1 cellular context compared by ENCODE assay signal in the genomic region with DNA sequence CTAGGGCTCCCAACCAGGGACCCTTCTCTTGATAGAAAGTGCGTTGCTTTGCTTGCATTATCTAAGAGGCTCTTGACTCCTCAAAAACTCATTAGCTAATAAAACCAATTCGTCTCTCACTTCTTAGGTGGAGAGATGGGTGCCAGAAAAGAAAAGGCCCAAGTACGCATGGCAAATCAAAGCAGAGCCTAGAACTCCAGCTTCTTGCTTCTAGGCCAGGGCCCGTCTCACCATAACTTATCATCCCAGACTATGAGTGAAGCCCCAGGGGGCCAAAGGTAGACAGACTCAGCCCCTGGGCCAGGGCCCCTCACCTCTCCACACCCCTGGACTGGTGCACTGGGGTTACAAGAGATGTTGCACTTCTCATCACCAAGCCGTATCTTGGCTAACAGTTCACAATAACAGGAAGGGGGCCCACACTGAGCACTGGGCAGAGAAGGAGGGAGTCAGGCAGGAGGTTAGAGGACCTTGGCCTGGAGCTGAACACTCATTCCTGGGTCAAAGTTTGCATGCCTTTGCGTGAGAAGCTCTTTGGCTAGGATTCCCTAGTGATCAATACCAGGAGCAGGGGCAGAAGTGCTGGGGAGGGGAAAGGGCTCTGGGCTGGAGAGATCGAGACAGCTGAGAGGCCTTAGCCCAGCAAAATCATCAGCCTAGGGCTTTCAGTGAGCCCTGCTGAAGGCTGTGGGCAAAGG.
TF ChIP-seq lines count a peak whose summit lies in the region.

No MANE protein-coding gene starts in this region.

TF ChIP-seq in liver, 16 proteins besides CTCF, POLR2A, EP300 and RAD21 (continued from another document):
- TF ChIP-seq, protein P1, sequence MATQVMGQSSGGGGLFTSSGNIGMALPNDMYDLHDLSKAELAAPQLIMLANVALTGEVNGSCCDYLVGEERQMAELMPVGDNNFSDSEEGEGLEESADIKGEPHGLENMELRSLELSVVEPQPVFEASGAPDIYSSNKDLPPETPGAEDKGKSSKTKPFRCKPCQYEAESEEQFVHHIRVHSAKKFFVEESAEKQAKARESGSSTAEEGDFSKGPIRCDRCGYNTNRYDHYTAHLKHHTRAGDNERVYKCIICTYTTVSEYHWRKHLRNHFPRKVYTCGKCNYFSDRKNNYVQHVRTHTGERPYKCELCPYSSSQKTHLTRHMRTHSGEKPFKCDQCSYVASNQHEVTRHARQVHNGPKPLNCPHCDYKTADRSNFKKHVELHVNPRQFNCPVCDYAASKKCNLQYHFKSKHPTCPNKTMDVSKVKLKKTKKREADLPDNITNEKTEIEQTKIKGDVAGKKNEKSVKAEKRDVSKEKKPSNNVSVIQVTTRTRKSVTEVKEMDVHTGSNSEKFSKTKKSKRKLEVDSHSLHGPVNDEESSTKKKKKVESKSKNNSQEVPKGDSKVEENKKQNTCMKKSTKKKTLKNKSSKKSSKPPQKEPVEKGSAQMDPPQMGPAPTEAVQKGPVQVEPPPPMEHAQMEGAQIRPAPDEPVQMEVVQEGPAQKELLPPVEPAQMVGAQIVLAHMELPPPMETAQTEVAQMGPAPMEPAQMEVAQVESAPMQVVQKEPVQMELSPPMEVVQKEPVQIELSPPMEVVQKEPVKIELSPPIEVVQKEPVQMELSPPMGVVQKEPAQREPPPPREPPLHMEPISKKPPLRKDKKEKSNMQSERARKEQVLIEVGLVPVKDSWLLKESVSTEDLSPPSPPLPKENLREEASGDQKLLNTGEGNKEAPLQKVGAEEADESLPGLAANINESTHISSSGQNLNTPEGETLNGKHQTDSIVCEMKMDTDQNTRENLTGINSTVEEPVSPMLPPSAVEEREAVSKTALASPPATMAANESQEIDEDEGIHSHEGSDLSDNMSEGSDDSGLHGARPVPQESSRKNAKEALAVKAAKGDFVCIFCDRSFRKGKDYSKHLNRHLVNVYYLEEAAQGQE (IDR thresholded peaks at IDR 0.05), result no peak
- TF ChIP-seq, protein P2, sequence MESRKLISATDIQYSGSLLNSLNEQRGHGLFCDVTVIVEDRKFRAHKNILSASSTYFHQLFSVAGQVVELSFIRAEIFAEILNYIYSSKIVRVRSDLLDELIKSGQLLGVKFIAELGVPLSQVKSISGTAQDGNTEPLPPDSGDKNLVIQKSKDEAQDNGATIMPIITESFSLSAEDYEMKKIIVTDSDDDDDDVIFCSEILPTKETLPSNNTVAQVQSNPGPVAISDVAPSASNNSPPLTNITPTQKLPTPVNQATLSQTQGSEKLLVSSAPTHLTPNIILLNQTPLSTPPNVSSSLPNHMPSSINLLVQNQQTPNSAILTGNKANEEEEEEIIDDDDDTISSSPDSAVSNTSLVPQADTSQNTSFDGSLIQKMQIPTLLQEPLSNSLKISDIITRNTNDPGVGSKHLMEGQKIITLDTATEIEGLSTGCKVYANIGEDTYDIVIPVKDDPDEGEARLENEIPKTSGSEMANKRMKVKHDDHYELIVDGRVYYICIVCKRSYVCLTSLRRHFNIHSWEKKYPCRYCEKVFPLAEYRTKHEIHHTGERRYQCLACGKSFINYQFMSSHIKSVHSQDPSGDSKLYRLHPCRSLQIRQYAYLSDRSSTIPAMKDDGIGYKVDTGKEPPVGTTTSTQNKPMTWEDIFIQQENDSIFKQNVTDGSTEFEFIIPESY (IDR thresholded peaks at IDR 0.05), result no peak
- no peak for TF ChIP-seq YY1 (IDR thresholded peaks at IDR 0.05)
- TF ChIP-seq JUND (IDR thresholded peaks at IDR 0.05), result peak; percentile 20 to 69
- peak; percentile 87 to 92 for TF ChIP-seq RXRA (IDR thresholded peaks at IDR 0.05)
- no peak for TF ChIP-seq TAF1 (conservative IDR thresholded peaks at IDR 0.05)
- peak; percentile 61 for TF ChIP-seq NR2F2 (IDR thresholded peaks at IDR 0.05)
- peak; percentile 46 for TF ChIP-seq FOXA2 (IDR thresholded peaks at IDR 0.05)
- TF ChIP-seq GABPA (IDR thresholded peaks at IDR 0.05 in 1 of 2, conservative IDR thresholded peaks at IDR 0.05 in 1 of 2), result no peak
- TF ChIP-seq, protein P3, sequence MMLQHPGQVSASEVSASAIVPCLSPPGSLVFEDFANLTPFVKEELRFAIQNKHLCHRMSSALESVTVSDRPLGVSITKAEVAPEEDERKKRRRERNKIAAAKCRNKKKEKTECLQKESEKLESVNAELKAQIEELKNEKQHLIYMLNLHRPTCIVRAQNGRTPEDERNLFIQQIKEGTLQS (IDR thresholded peaks at IDR 0.05), result peak; percentile 17
- TF ChIP-seq, protein P4, sequence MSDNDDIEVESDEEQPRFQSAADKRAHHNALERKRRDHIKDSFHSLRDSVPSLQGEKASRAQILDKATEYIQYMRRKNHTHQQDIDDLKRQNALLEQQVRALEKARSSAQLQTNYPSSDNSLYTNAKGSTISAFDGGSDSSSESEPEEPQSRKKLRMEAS (IDR thresholded peaks at IDR 0.05), result peak; percentile 85
- peak; percentile 86 for TF ChIP-seq SP1 (IDR thresholded peaks at IDR 0.05)
TF ChIP-seq in liver: peak in this region for 9.
